ENCODE assay signal across 10 cellular contexts in the genomic region with DNA sequence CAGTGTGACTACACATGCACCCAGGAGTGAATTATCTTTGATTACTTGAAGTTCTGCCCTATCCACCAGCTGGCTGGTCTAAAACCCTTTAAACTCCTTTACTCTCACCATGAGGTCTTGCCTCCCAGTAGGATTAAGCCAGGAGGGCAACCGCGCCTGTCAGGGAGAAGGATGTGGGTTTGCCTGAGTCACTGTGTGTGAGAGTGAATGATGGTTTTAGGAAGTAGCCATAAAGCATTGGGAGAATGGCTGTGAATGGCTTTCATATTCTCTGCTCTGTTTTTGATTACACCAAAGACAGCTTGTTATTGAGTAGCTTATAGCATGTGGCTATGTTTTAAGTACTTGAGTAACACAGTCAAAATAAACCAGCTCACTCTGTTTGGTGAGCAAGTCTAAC.
DNase-seq lines count a peak whose midpoint lies in the region; ATAC-seq and TF ChIP-seq lines count a peak whose summit lies in the region.
"Had no signal": no experiment of that assay in that cellular context is flagged by ENCODE, and none has a peak within 500 bp of the region (broad histone marks: within the 10 kb centered on the region; RNA-seq: fewer than 3 reads in every experiment).

No MANE protein-coding gene starts in this region.

- intact Hi-C loops in esophagus squamous epithelium (cut with DNase I), result no loop called here

- H3K36me3 ChIP-seq in right atrium auricular region (no peaks in the 10 kb centered on the region), esophagus squamous epithelium (no peaks in the 10 kb centered on the region)

- peak; percentile 38 for DNase-seq in AG09319 (ENCODE audit: extremely low read depth, low read depth)
- DNase-seq in KG1 (lab: John Stamatoyannopoulos, UW), result peak; percentile 7
- peak; percentile 70 for DNase-seq in foreskin melanocyte
- no peak for DNase-seq in right atrium auricular region (ENCODE audit: low spot score)
- DNase-seq in activated naive CD4-positive, alpha-beta T cell treated with anti-CD3 and anti-CD28 coated beads, Interleukin-2, amount 50 U/mL, for 16 hours, result no peak
- no peak for DNase-seq in esophagus squamous epithelium (lab: John Stamatoyannopoulos, UW)
- DNase-seq in NAMALWA (ENCODE audit: low spot score), result no peak
- DNase-seq: aorta, Right ventricle myocardium superior had no signal

- TF ChIP-seq CTCF in AG09319 (IDR thresholded peaks at IDR 0.05; ENCODE audit: low read depth, low read length) (no peak), right atrium auricular region (IDR thresholded peaks at IDR 0.05) (no peak), esophagus squamous epithelium (IDR thresholded peaks at IDR 0.05) (no peak)

- 53 to 69% methylated on average over 2 of the region's 2 CpGs for WGBS in esophagus squamous epithelium, 2 donors

- no peak overlapping the region for H3K4me3 ChIP-seq in right atrium auricular region
- no peak overlapping the region for H3K4me3 ChIP-seq in esophagus squamous epithelium

- H3K4me1 ChIP-seq in right atrium auricular region (peaks cover 0 to 15% of the 10 kb centered on the region in 2 donors), esophagus squamous epithelium (peaks cover 0 to 37% (median 22%) of the 10 kb centered on the region in 3 donors)

- TF ChIP-seq POLR2A in esophagus squamous epithelium (IDR thresholded peaks at IDR 0.05), result no peak

- H3K9me3 ChIP-seq in right atrium auricular region, result no peaks in the 10 kb centered on the region
- H3K9me3 ChIP-seq in esophagus squamous epithelium, result no peaks in the 10 kb centered on the region

- ATAC-seq in SK-N-SH treated with all-trans-retinoic acid at 6 μM for 48 hours, result peak; percentile 90

- H3K27me3 ChIP-seq in right atrium auricular region (no peaks in the 10 kb centered on the region), esophagus squamous epithelium (no peaks in the 10 kb centered on the region)

- H3K27ac ChIP-seq in right atrium auricular region (no peak overlapping the region), esophagus squamous epithelium (peak overlapping the region in 2 of 4 donors; percentile 63 to 72)

TF ChIP-seq in SK-N-SH treated with all-trans-retinoic acid at 6 μM for 48 hours, 23 proteins besides CTCF, POLR2A, EP300 and RAD21:
- TF ChIP-seq ZNF8 (CRISPR knock-in tag; IDR thresholded peaks at IDR 0.05), result no peak
- TF ChIP-seq ZC3H10 (CRISPR knock-in tag; IDR thresholded peaks at IDR 0.05), result peak; percentile 68; the same call in 1 of the 2 replicates
- TF ChIP-seq ISL1 (CRISPR knock-in tag; IDR thresholded peaks at IDR 0.05), result peak; percentile 45
- TF ChIP-seq, protein P1, sequence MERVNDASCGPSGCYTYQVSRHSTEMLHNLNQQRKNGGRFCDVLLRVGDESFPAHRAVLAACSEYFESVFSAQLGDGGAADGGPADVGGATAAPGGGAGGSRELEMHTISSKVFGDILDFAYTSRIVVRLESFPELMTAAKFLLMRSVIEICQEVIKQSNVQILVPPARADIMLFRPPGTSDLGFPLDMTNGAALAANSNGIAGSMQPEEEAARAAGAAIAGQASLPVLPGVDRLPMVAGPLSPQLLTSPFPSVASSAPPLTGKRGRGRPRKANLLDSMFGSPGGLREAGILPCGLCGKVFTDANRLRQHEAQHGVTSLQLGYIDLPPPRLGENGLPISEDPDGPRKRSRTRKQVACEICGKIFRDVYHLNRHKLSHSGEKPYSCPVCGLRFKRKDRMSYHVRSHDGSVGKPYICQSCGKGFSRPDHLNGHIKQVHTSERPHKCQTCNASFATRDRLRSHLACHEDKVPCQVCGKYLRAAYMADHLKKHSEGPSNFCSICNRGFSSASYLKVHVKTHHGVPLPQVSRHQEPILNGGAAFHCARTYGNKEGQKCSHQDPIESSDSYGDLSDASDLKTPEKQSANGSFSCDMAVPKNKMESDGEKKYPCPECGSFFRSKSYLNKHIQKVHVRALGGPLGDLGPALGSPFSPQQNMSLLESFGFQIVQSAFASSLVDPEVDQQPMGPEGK (CRISPR knock-in tag; IDR thresholded peaks at IDR 0.05; ENCODE audit: borderline replicate concordance), result peak; percentile 64; the same call in 1 of the 2 replicates
- TF ChIP-seq TOX (CRISPR knock-in tag; IDR thresholded peaks at IDR 0.05; ENCODE audit: borderline replicate concordance), result peak; percentile 87

Comparison
In these comparisons a context has a peak if more than half of its experiments do, and no peak if none do; other contexts are left out.
1. DNase-seq: peak in AG09319 (single experiment), KG1 (single experiment) and foreskin melanocyte (single experiment); none in right atrium auricular region (single experiment), activated naive CD4-positive, alpha-beta T cell treated with anti-CD3 and anti-CD28 coated beads, Interleukin-2, amount 50 U/mL, for 16 hours (single experiment), esophagus squamous epithelium (single experiment) and NAMALWA (single experiment).